Comparison of ENCODE assay signal across 10 cellular contexts in the genomic region with DNA sequence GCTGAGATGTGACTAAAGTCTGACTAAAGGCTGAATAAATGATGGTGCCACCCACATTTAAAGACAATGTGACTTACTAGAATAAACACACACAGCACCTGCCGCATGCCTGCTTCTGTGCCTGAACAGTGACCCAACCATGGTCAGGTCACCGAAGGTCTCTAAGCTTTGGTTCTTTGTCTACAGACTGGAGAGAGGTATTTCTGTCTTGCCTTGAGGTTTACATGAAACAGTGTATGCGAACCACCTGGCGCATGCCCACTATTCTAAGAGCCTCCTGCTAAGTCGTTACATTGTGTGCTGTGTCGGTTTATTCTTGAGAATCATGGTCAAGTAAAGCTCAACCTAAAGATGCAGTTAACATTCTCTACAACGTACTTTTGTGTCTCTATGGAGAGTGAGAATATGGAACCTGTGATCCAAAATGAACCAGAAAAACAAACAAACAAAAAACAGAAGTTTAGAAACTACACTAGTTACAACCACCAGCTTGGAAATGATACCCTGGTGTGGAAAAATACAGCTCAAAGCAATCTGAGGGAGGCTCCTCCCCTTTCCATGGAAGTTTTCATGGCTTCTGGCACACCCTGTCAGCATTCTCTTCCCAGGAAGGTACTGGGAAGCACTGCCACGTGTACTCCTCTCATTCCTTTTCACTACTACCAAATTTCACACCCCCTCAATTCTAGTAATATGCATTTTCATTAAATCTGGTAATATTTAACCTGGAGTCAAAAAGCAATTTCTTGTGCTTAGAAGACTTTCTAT. TPM values are rescaled to one million over a fixed set of nuclear protein-coding genes. Genes with fewer than 3 reads are reported as not detected.
DNase-seq lines count a peak whose midpoint lies in the region; ATAC-seq and TF ChIP-seq lines count a peak whose summit lies in the region.
"Had no signal": no experiment of that assay in that cellular context is flagged by ENCODE, and none has a peak within 500 bp of the region (broad histone marks: within the 10 kb centered on the region; RNA-seq: fewer than 3 reads in every experiment).

No MANE protein-coding gene starts in this region.

- H3K4me3 Mint-ChIP-seq in CD4-positive, CD25-positive, alpha-beta regulatory T cell = peak overlapping the region; percentile 80 to 87 (median 84)

- no peaks in the 10 kb centered on the region for H3K9me3 ChIP-seq in CD4-positive, CD25-positive, alpha-beta regulatory T cell (ENCODE audit: control insufficient read depth in 2 of 2, low read length in 2 of 2)

- peak in 1 of 3 donors; percentile 28 for DNase-seq in CD4-positive, CD25-positive, alpha-beta regulatory T cell
- DNase-seq in RPMI8226 (peak; percentile 91), foreskin melanocyte (no peak), SW 1271 (lab: John Stamatoyannopoulos, UW) (no peak)
- DNase-seq in activated effector memory CD4-positive, alpha-beta T cell treated with Interleukin-2 at 50 U/mL for 16 hours = no peak
- DNase-seq: mesendoderm had no signal

- peak overlapping the region; percentile 73 for H3K4me3 ChIP-seq in CD4-positive, CD25-positive, alpha-beta regulatory T cell (ENCODE audit: low read depth, low read length)
- H3K4me3 ChIP-seq: coronary artery had no signal

- peaks cover 84% of the 10 kb centered on the region for H3K4me1 ChIP-seq in CD4-positive, CD25-positive, alpha-beta regulatory T cell (ENCODE audit: control insufficient read depth, insufficient read depth, low read length, poor library complexity, severe bottlenecking)

- H3K4me1 Mint-ChIP-seq in CD4-positive, CD25-positive, alpha-beta regulatory T cell = peaks cover 45 to 86% (median 77%) of the 10 kb centered on the region in 4 donors

- H3K36me3 Mint-ChIP-seq in CD4-positive, CD25-positive, alpha-beta regulatory T cell = no peaks in the 10 kb centered on the region

- no peaks in the 10 kb centered on the region for H3K27me3 ChIP-seq in CD4-positive, CD25-positive, alpha-beta regulatory T cell (ENCODE audit: control insufficient read depth, insufficient read depth, low read length)
- H3K27me3 ChIP-seq in layer of hippocampus (ENCODE audit: control insufficient read depth, insufficient read depth, low read length) = no peaks in the 10 kb centered on the region

- no peaks in the 10 kb centered on the region for H3K36me3 ChIP-seq in CD4-positive, CD25-positive, alpha-beta regulatory T cell (ENCODE audit: control insufficient read depth, insufficient read depth, low read length)

- no peak for ATAC-seq in CD4-positive, CD25-positive, alpha-beta regulatory T cell (ENCODE audit: low read depth in 2 of 2)
- ATAC-seq in GM19328 (IDR thresholded peaks at IDR 0.05; ENCODE audit: unreplicated experiment) = no peak

- H3K9me3 Mint-ChIP-seq in CD4-positive, CD25-positive, alpha-beta regulatory T cell = peaks cover 0 to 3% (median 0%) of the 10 kb centered on the region in 7 donors

- peak; percentile 48 for TF ChIP-seq POLR2A in GM19193 (IDR thresholded peaks at IDR 0.05; ENCODE audit: extremely low read depth, insufficient read depth, insufficient read length)

- no peaks in the 10 kb centered on the region for H3K27me3 Mint-ChIP-seq in CD4-positive, CD25-positive, alpha-beta regulatory T cell

- H3K27ac ChIP-seq in CD4-positive, CD25-positive, alpha-beta regulatory T cell (ENCODE audit: insufficient read depth, low read length, poor library complexity, severe bottlenecking) = peak overlapping the region; percentile 92
- H3K27ac ChIP-seq in layer of hippocampus (ENCODE audit: low read depth, low read length) = peak overlapping the region; percentile 50

- H3K27ac Mint-ChIP-seq in CD4-positive, CD25-positive, alpha-beta regulatory T cell = peak overlapping the region; percentile 92 to 97 (median 94)

RNA-seq across cellular contexts. Expression of a gene that starts 40.0 kb away (rescaled TPM):
- 128 TPM for total RNA-seq in CD4-positive, CD25-positive, alpha-beta regulatory T cell
- 10 to 100 TPM; 40.3 to 68.4 (median 56.1) TPM for polyA plus RNA-seq in CD4-positive, CD25-positive, alpha-beta regulatory T cell
